Comparison of ENCODE assay signal across 2 cellular contexts in the genomic region with DNA sequence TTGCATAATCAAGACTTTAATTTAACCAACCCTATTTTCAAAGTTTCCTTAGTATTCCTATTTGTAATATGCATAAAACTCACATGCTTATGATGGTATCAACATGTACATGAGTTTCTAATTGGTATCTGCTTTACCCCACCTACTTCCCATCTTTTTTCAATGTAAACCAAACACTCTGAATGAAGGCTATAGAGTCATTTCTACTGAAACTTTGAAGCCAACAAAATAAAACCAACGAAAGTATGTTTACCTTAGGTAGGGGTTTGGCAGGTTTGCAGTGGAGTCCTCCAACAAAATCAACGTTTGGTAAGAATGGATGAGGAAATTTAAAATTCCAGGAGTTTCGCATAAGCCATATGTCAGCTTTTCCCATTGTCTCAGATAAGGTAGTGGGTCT.
TF ChIP-seq lines count a peak whose summit lies in the region.
"Not testable (repeated sequence)": the region's sequence is repeated elsewhere in the genome, so short reads cannot be mapped to it uniquely, and the experiment has no call there.

No MANE protein-coding gene starts in this region.

TF ChIP-seq in HepG2, 621 proteins besides CTCF, POLR2A, EP300 and RAD21:
- TF ChIP-seq, protein P1, sequence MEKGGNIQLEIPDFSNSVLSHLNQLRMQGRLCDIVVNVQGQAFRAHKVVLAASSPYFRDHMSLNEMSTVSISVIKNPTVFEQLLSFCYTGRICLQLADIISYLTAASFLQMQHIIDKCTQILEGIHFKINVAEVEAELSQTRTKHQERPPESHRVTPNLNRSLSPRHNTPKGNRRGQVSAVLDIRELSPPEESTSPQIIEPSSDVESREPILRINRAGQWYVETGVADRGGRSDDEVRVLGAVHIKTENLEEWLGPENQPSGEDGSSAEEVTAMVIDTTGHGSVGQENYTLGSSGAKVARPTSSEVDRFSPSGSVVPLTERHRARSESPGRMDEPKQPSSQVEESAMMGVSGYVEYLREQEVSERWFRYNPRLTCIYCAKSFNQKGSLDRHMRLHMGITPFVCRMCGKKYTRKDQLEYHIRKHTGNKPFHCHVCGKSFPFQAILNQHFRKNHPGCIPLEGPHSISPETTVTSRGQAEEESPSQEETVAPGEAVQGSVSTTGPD (CRISPR knock-in tag; IDR thresholded peaks at IDR 0.05), result 0 out of 2 replicates have a peak, but pooled peaks have one; percentile 68
- not testable (repeated sequence) for TF ChIP-seq SOX13, SOX6 (IDR thresholded peaks at IDR 0.05)
- peak in 1 of 2 experiments; percentile 43; a peak in 1 of 4 replicates for TF ChIP-seq SOX13 (CRISPR knock-in tag; conservative IDR thresholded peaks at IDR 0.05 in 1 of 2, IDR thresholded peaks at IDR 0.05 in 1 of 2)
- peak; percentile 51; the same call in 1 of the 2 replicates for TF ChIP-seq POLR2AphosphoS5 (IDR thresholded peaks at IDR 0.05; ENCODE audit: low read depth, low read length)
- TF ChIP-seq, protein P2, sequence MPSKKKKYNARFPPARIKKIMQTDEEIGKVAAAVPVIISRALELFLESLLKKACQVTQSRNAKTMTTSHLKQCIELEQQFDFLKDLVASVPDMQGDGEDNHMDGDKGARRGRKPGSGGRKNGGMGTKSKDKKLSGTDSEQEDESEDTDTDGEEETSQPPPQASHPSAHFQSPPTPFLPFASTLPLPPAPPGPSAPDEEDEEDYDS (CRISPR knock-in tag; IDR thresholded peaks at IDR 0.05), result 0 out of 2 replicates have a peak, but pooled peaks have one; percentile 14
- TF ChIP-seq FOXA3 (CRISPR knock-in tag; IDR thresholded peaks at IDR 0.05), result peak; percentile 29; the same call in 1 of the 2 replicates
- peak; percentile 18; the same call in 1 of the 2 replicates for TF ChIP-seq CEBPB (IDR thresholded peaks at IDR 0.05; ENCODE audit: borderline replicate concordance, low read depth, low read length)
- TF ChIP-seq SOX6 (CRISPR knock-in tag; IDR thresholded peaks at IDR 0.05), result peak; percentile 43; the same call in 1 of the 2 replicates
- TF ChIP-seq, protein P3, sequence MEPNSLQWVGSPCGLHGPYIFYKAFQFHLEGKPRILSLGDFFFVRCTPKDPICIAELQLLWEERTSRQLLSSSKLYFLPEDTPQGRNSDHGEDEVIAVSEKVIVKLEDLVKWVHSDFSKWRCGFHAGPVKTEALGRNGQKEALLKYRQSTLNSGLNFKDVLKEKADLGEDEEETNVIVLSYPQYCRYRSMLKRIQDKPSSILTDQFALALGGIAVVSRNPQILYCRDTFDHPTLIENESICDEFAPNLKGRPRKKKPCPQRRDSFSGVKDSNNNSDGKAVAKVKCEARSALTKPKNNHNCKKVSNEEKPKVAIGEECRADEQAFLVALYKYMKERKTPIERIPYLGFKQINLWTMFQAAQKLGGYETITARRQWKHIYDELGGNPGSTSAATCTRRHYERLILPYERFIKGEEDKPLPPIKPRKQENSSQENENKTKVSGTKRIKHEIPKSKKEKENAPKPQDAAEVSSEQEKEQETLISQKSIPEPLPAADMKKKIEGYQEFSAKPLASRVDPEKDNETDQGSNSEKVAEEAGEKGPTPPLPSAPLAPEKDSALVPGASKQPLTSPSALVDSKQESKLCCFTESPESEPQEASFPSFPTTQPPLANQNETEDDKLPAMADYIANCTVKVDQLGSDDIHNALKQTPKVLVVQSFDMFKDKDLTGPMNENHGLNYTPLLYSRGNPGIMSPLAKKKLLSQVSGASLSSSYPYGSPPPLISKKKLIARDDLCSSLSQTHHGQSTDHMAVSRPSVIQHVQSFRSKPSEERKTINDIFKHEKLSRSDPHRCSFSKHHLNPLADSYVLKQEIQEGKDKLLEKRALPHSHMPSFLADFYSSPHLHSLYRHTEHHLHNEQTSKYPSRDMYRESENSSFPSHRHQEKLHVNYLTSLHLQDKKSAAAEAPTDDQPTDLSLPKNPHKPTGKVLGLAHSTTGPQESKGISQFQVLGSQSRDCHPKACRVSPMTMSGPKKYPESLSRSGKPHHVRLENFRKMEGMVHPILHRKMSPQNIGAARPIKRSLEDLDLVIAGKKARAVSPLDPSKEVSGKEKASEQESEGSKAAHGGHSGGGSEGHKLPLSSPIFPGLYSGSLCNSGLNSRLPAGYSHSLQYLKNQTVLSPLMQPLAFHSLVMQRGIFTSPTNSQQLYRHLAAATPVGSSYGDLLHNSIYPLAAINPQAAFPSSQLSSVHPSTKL (CRISPR knock-in tag; IDR thresholded peaks at IDR 0.05), result 0 out of 2 replicates have a peak, but pooled peaks have one; percentile 24
- peak; percentile 56 for TF ChIP-seq SAP130 (CRISPR knock-in tag; IDR thresholded peaks at IDR 0.05; ENCODE audit: low read depth)
- TF ChIP-seq ZNF644 (CRISPR knock-in tag; IDR thresholded peaks at IDR 0.05; ENCODE audit: low read depth), result 0 out of 2 replicates have a peak, but pooled peaks have one; percentile 33
- 0 out of 2 replicates have a peak, but pooled peaks have one; percentile 15 for TF ChIP-seq HMG20A (CRISPR knock-in tag; IDR thresholded peaks at IDR 0.05; ENCODE audit: borderline replicate concordance)
- TF ChIP-seq, protein P4, sequence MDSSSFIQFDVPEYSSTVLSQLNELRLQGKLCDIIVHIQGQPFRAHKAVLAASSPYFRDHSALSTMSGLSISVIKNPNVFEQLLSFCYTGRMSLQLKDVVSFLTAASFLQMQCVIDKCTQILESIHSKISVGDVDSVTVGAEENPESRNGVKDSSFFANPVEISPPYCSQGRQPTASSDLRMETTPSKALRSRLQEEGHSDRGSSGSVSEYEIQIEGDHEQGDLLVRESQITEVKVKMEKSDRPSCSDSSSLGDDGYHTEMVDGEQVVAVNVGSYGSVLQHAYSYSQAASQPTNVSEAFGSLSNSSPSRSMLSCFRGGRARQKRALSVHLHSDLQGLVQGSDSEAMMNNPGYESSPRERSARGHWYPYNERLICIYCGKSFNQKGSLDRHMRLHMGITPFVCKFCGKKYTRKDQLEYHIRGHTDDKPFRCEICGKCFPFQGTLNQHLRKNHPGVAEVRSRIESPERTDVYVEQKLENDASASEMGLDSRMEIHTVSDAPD (CRISPR knock-in tag; IDR thresholded peaks at IDR 0.05), result 0 out of 2 replicates have a peak, but pooled peaks have one; percentile 53

TF ChIP-seq in liver, 16 proteins besides CTCF, POLR2A, EP300 and RAD21:
- TF ChIP-seq RXRA (IDR thresholded peaks at IDR 0.05), result peak in 1 of 2 donors; percentile 16
- peak; percentile 14 to 22 for TF ChIP-seq HNF4A (conservative IDR thresholded peaks at IDR 0.05)
- TF ChIP-seq YY1 (IDR thresholded peaks at IDR 0.05), result peak; percentile 15
- TF ChIP-seq, protein P5, sequence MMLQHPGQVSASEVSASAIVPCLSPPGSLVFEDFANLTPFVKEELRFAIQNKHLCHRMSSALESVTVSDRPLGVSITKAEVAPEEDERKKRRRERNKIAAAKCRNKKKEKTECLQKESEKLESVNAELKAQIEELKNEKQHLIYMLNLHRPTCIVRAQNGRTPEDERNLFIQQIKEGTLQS (IDR thresholded peaks at IDR 0.05), result peak; percentile 20
